ENCODE assay signal across 23 cellular contexts in genomic region chr18:28113271-28114023, GRCh38.
DNase-seq lines count a peak whose midpoint lies in the region; ATAC-seq and TF ChIP-seq lines count a peak whose summit lies in the region.
"Had no signal": no experiment of that assay in that cellular context is flagged by ENCODE, and none has a peak within 500 bp of the region (broad histone marks: within the 10 kb centered on the region; RNA-seq: fewer than 3 reads in every experiment).

No MANE protein-coding gene starts in this region.

- peak overlapping the region; percentile 87 for H2BK120ac ChIP-seq in IMR-90 (ENCODE audit: low read depth, low read length)

- intact Hi-C loops in IMR-90 (cut with micrococcal nuclease) (loop anchor here (2.0 to 5.0 kb wide), 3 partner anchors 46 to 101 kb away; partner anchors contain the start of gene CDH2), mucosa of descending colon (cut with DNase I, micrococcal nuclease) (no loop called here), left lung (cut with DNase I) (no loop called here)

- H4K5ac ChIP-seq in IMR-90 (ENCODE audit: low read depth, low read length) = no peak overlapping the region

- peaks cover 17% of the 10 kb centered on the region for H3K4me1 ChIP-seq in IMR-90 (ENCODE audit: control insufficient read depth, insufficient read depth, low read length)
- H3K4me1 ChIP-seq in osteoblast (ENCODE audit: insufficient read depth, low read length) = peaks cover 83% of the 10 kb centered on the region
- no peaks in the 10 kb centered on the region for H3K4me1 ChIP-seq in mucosa of descending colon (ENCODE audit: low read depth)
- no peaks in the 10 kb centered on the region for H3K4me1 ChIP-seq in left lung
- H3K4me1 ChIP-seq: colonic mucosa, uterus had no signal

- H2AFZ ChIP-seq in IMR-90 (replicated peaks; ENCODE audit: low read length, poor library complexity) (no peak overlapping the region), osteoblast (ENCODE audit: low read length) (no peak overlapping the region)

- peak overlapping the region; percentile 58 for H4K91ac ChIP-seq in IMR-90 (ENCODE audit: insufficient read depth, low read depth, low read length)

- no peak overlapping the region; the same call in 1 of the 2 replicates for H3K9ac ChIP-seq in IMR-90 (ENCODE audit: low read depth, low read length)

- POLR2A ChIA-PET in IMR-90 (lab: Charles Lee; ENCODE audit: unreplicated experiment) = no interaction called here

- peak overlapping the region in 1 of 2 experiments; percentile 61; a peak in 1 of 4 replicates for H4K8ac ChIP-seq in IMR-90 (ENCODE audit: low read depth in 2 of 2, low read length in 2 of 2)

- H3K79me1 ChIP-seq in IMR-90 (ENCODE audit: low read depth in 1 of 2, low read length in 2 of 2) = peaks cover 20 to 47% of the 10 kb centered on the region in 2 experiments

- dilution Hi-C loops in IMR-90 (cut with HindIII; ENCODE audit: low sequenced_read_pairs, unreplicated experiment) = no loop called here

- H3K36me3 ChIP-seq in IMR-90 (ENCODE audit: control insufficient read depth, insufficient read depth, low read length) (no peaks in the 10 kb centered on the region), osteoblast (ENCODE audit: insufficient read depth, low read length) (peaks cover 4% of the 10 kb centered on the region), mucosa of descending colon (ENCODE audit: low read depth) (no peaks in the 10 kb centered on the region), left lung (no peaks in the 10 kb centered on the region)
- H3K36me3 ChIP-seq: colonic mucosa, MG63, ovary, thoracic aorta, uterus had no signal

- BruUV-seq in IMR-90 (replicated peaks; lab: Mats Ljungman, UMichigan) = no TSS peak

- CTCF ChIA-PET in IMR-90 (lab: Yijun Ruan, JAX) = no interaction called here

- peaks cover 14% of the 10 kb centered on the region for H3K9me1 ChIP-seq in IMR-90 (ENCODE audit: insufficient read depth, low read length)

- TF ChIP-seq CTCF in IMR-90 (conservative IDR thresholded peaks at IDR 0.05; ENCODE audit: low read depth, low read length) (no peak), osteoblast (IDR thresholded peaks at IDR 0.05; ENCODE audit: extremely low read depth, low read depth, low read length) (no peak), mucosa of descending colon (IDR thresholded peaks at IDR 0.05) (no peak), left lung (IDR thresholded peaks at IDR 0.05) (no peak)

- peak overlapping the region; percentile 29; the same call in 1 of the 2 replicates for H3K14ac ChIP-seq in IMR-90 (replicated peaks; ENCODE audit: low read depth, low read length)

- H4K20me1 ChIP-seq in IMR-90 (ENCODE audit: insufficient read depth, low read length) = no peaks in the 10 kb centered on the region
- no peaks in the 10 kb centered on the region for H4K20me1 ChIP-seq in osteoblast (ENCODE audit: insufficient read depth, low read length)

- H3K79me2 ChIP-seq in osteoblast (ENCODE audit: insufficient read depth, low read length) = peaks cover 60% of the 10 kb centered on the region

- TF ChIP-seq POLR2A in IMR-90 (IDR thresholded peaks at IDR 0.05; ENCODE audit: low read depth, low read length) = no peak

- no CpG with 5 or more reads among the region's 3 CpGs for WGBS in IMR-90 (ENCODE audit: extremely low coverage in 2 of 2, insufficient read length in 1 of 2), 2 experiments

- H2AK9ac ChIP-seq in IMR-90 (replicated peaks; ENCODE audit: low read depth, low read length, poor library complexity) = no peak overlapping the region

- no peak for TF ChIP-seq RAD21 in IMR-90 (IDR thresholded peaks at IDR 0.05; ENCODE audit: low read length)

- in situ Hi-C loops in IMR-90 (cut with MboI; ENCODE audit: low sequenced_read_pairs) = no loop called here

- no peak overlapping the region; the same call in 2 of the 3 replicates for H2BK15ac ChIP-seq in IMR-90 (ENCODE audit: low read depth, low read length)

- no peaks in the 10 kb centered on the region for H3K9me3 ChIP-seq in IMR-90 (ENCODE audit: control insufficient read depth, insufficient read depth, low read length)
- no peaks in the 10 kb centered on the region for H3K9me3 ChIP-seq in osteoblast (ENCODE audit: low read depth, low read length)
- H3K9me3 ChIP-seq in mucosa of descending colon = no peaks in the 10 kb centered on the region
- no peaks in the 10 kb centered on the region for H3K9me3 ChIP-seq in left lung
- H3K9me3 ChIP-seq: colonic mucosa, ovary, thoracic aorta, uterus had no signal

- peak overlapping the region; percentile 60; the same call in 1 of the 2 replicates for H3K56ac ChIP-seq in IMR-90 (ENCODE audit: extremely low read depth, insufficient read depth, low read length)

- ATAC-seq in IMR-90 (ENCODE audit: low read depth) = 0 out of 2 replicates have a peak, but pooled peaks have one; percentile 3
- ATAC-seq in mucosa of descending colon = no peak
- ATAC-seq in GM18909 (IDR thresholded peaks at IDR 0.05; ENCODE audit: poor library complexity, unreplicated experiment) = no peak
- no peak for ATAC-seq in left lung
- ATAC-seq: activated CD4-positive, CD25-positive, alpha-beta regulatory T cell treated with anti-CD3 and anti-CD28 coated beads, Interleukin-2, amount 50 U/mL, for 24 hours; effector memory CD8-positive, alpha-beta T cell; K562; Panc1; stimulated activated naive CD8-positive, alpha-beta T cell treated with anti-CD3 and anti-CD28 coated beads, Interleukin-15, Interleukin-2, amounts not matched to agents 100 U/mL and 50 U/mL, for 24 hours had no signal

- H3K27me3 ChIP-seq in IMR-90 (ENCODE audit: control insufficient read depth, insufficient read depth, low read length) (no peaks in the 10 kb centered on the region), osteoblast (ENCODE audit: insufficient read depth, low read length) (no peaks in the 10 kb centered on the region), left lung (no peaks in the 10 kb centered on the region)
- H3K27me3 ChIP-seq: colonic mucosa, MG63, ovary, uterus had no signal

- H3K27ac ChIP-seq in IMR-90 (ENCODE audit: insufficient read depth, low read length) (no peak overlapping the region), epithelial cell of prostate (peak overlapping the region; percentile 37), osteoblast (ENCODE audit: low read depth, low read length) (peak overlapping the region; percentile 99), left lung (no peak overlapping the region)
- H3K27ac ChIP-seq: colonic mucosa, ovary, uterus had no signal

- DNase-seq in EH (ENCODE audit: low read depth) (peak; percentile 24), IMR-90 (peak; percentile 28), epithelial cell of prostate (ENCODE audit: low read depth, low spot score) (no peak), osteoblast (ENCODE audit: insufficient read length, low spot score, missing footprints) (no peak), mucosa of descending colon (no peak), left lung (no peak)
- DNase-seq: activated CD4-positive, alpha-beta memory T cell treated with anti-CD3 and anti-CD28 coated beads, Interleukin-2, amount 10 ng/mL, durations not matched to agents 7 days and 5 days; activated naive CD8-positive, alpha-beta T cell treated with anti-CD3 and anti-CD28 coated beads, Interleukin-2, amount 10 ng/mL, durations not matched to agents 7 days and 5 days; CD4-positive, CD25-positive, alpha-beta regulatory T cell; colonic mucosa; effector memory CD8-positive, alpha-beta T cell; MG63; NCI-H1436 treated with DMSO at 0.1 percent for 48 hours; NCI-H524; ovary; stimulated activated naive CD8-positive, alpha-beta T cell treated with anti-CD3 and anti-CD28 coated beads, Interleukin-15, Interleukin-2, amounts not matched to agents 100 U/mL and 50 U/mL, for 24 hours; T-helper 1 cell; uterus had no signal

- peak overlapping the region; percentile 75; the same call in 1 of the 2 replicates for H3K18ac ChIP-seq in IMR-90 (ENCODE audit: low read depth, low read length)

- H2BK20ac ChIP-seq in IMR-90 (ENCODE audit: low read depth, low read length) = peak overlapping the region; percentile 79; the same call in 1 of the 2 replicates

- peak overlapping the region; percentile 66 for H2BK5ac ChIP-seq in IMR-90 (ENCODE audit: low read depth, low read length, poor library complexity, severe bottlenecking)

- H3K4me2 ChIP-seq in IMR-90 (ENCODE audit: low read depth, low read length) = peak overlapping the region; percentile 80; the same call in 1 of the 2 replicates
- H3K4me2 ChIP-seq in osteoblast (ENCODE audit: insufficient read depth, low read length) = peak overlapping the region; percentile 81

- no peak overlapping the region for H2AK5ac ChIP-seq in IMR-90 (ENCODE audit: low read depth, low read length)

- H3K23ac ChIP-seq in IMR-90 (ENCODE audit: low read depth, low read length) = peak overlapping the region; percentile 65; the same call in 1 of the 2 replicates

- H3K4me3 ChIP-seq in IMR-90 (ENCODE audit: insufficient read depth, low read depth, low read length) (no peak overlapping the region), osteoblast (ENCODE audit: insufficient read depth, low read length) (no peak overlapping the region), mucosa of descending colon (no peak overlapping the region), left lung (no peak overlapping the region)
- H3K4me3 ChIP-seq: colonic mucosa, K562, MG63, ovary, uterus had no signal

- H3K4ac ChIP-seq in IMR-90 (ENCODE audit: low read depth, low read length) = peak overlapping the region; percentile 62; the same call in 1 of the 2 replicates

TF ChIP-seq in IMR-90, 13 proteins besides CTCF, POLR2A, EP300 and RAD21:
- no peak for TF ChIP-seq RFX5 (IDR thresholded peaks at IDR 0.05; ENCODE audit: low read depth, low read length)
- no peak for TF ChIP-seq FOS (IDR thresholded peaks at IDR 0.05; ENCODE audit: low read depth, low read length)
- TF ChIP-seq CEBPB (IDR thresholded peaks at IDR 0.05; ENCODE audit: low read depth, low read length) = no peak

Comparison
In these comparisons a context has a peak if more than half of its experiments do, and no peak if none do; other contexts are left out.
1. DNase-seq: peak in EH (single experiment) and IMR-90 (single experiment); none in epithelial cell of prostate (single experiment), osteoblast (single experiment), mucosa of descending colon (0 of 3) and left lung (0 of 2).
2. H3K27ac ChIP-seq: peak in epithelial cell of prostate (single experiment) and osteoblast (single experiment); none in IMR-90 (single experiment) and left lung (0 of 2).